In genomic region chr6:125393449-125393858, GRCh38 we compare ENCODE assay signal across 13 cellular contexts.
DNase-seq lines count a peak whose midpoint lies in the region; ATAC-seq and TF ChIP-seq lines count a peak whose summit lies in the region.
"Had no signal": no experiment of that assay in that cellular context is flagged by ENCODE, and none has a peak within 500 bp of the region (broad histone marks: within the 10 kb centered on the region; RNA-seq: fewer than 3 reads in every experiment).

No MANE protein-coding gene starts in this region.

- H4K20me1 ChIP-seq in Loucy (ENCODE audit: insufficient read depth, low read length, poor library complexity, severe bottlenecking): no peaks in the 10 kb centered on the region

- H3K9ac ChIP-seq in Loucy (ENCODE audit: low read depth, low read length, poor library complexity, severe bottlenecking): no peak overlapping the region

- TF ChIP-seq CTCF in GM10248 (IDR thresholded peaks at IDR 0.05; ENCODE audit: control extremely low read depth, extremely low read depth, low read depth, missing control alignments) (no peak), Loucy (conservative IDR thresholded peaks at IDR 0.05; ENCODE audit: low read length) (no peak), astrocyte of the cerebellum (IDR thresholded peaks at IDR 0.05; ENCODE audit: low read depth, low read length, missing control alignments) (no peak), gastrocnemius medialis (IDR thresholded peaks at IDR 0.05 in 4 of 5, conservative IDR thresholded peaks at IDR 0.05 in 1 of 5) (no peak)

- DNase-seq in GM10248 (ENCODE audit: extremely low spot score) (peak; percentile 14), astrocyte of the cerebellum (ENCODE audit: low read depth) (peak; percentile 3), kidney tubule cell (ENCODE audit: low spot score) (no peak), T-helper 1 cell (no peak), gastrocnemius medialis (no peak)
- DNase-seq in activated CD4-positive, alpha-beta T cell treated with anti-CD3 and anti-CD28 coated beads for 4 hours: no peak
- DNase-seq: anterior cingulate cortex; NCI-H2171 treated with DMSO at 0.1 percent for 48 hours; stimulated activated CD4-positive, alpha-beta T cell treated with anti-CD3 and anti-CD28 coated beads, Interleukin-2, amount 100 ng/mL, for 24 hours had no signal

- POLR2A ChIA-PET in GM10248 (lab: Yijun Ruan, JAX): no interaction called here

- H3F3A ChIP-seq in Loucy (ENCODE audit: low read depth): no peaks in the 10 kb centered on the region

- no peaks in the 10 kb centered on the region for H3K27me3 ChIP-seq in Loucy (ENCODE audit: insufficient read depth, low read length, poor library complexity, severe bottlenecking)
- H3K27me3 ChIP-seq in gastrocnemius medialis: no peaks in the 10 kb centered on the region

- peak overlapping the region; percentile 31 for H3K4me2 ChIP-seq in Loucy (ENCODE audit: low read depth, low read length, poor library complexity, severe bottlenecking)

- H3K4me1 ChIP-seq in Loucy (ENCODE audit: insufficient read depth, low read length, poor library complexity, severe bottlenecking) (peaks cover 12% of the 10 kb centered on the region), gastrocnemius medialis (no peaks in the 10 kb centered on the region)
- H3K4me1 ChIP-seq: SJSA1 had no signal

- no peak overlapping the region for H2AFZ ChIP-seq in Loucy (ENCODE audit: low read length)

- no peak for TF ChIP-seq POLR2A in gastrocnemius medialis (IDR thresholded peaks at IDR 0.05)

- intact Hi-C loops in gastrocnemius medialis (cut with DNase I; ENCODE audit: low total_unique reads): no loop called here

- CTCF ChIA-PET in GM10248 (lab: Yijun Ruan, JAX): no interaction called here

- H3K27ac ChIP-seq in gastrocnemius medialis: no peak overlapping the region
- H3K27ac ChIP-seq: epithelial cell of prostate, SJSA1 had no signal

- H3K9me2 ChIP-seq in Loucy (replicated peaks; ENCODE audit: low read depth, low read length): no peaks in the 10 kb centered on the region

- in situ Hi-C loops in astrocyte of the cerebellum (cut with HindIII; ENCODE audit: low sequenced_read_pairs) (no loop called here), gastrocnemius medialis (cut with MboI; ENCODE audit: low sequenced_read_pairs in 4 of 4) (no loop called here)

- H3K4me3 ChIP-seq in Loucy (ENCODE audit: low read length, poor library complexity, severe bottlenecking): no peak overlapping the region
- no peak overlapping the region for H3K4me3 ChIP-seq in astrocyte of the cerebellum (ENCODE audit: low read depth, low read length)
- no peak overlapping the region for H3K4me3 ChIP-seq in gastrocnemius medialis
- H3K4me3 ChIP-seq: SJSA1 had no signal

- H3K36me3 ChIP-seq in Loucy (ENCODE audit: insufficient read depth, low read length): no peaks in the 10 kb centered on the region
- H3K36me3 ChIP-seq in gastrocnemius medialis: no peaks in the 10 kb centered on the region
- H3K36me3 ChIP-seq: SJSA1 had no signal

- ATAC-seq in GM21390 (IDR thresholded peaks at IDR 0.05; ENCODE audit: unreplicated experiment) (peak; percentile 68), gastrocnemius medialis (no peak)

- H3K9me3 ChIP-seq in Loucy (ENCODE audit: insufficient read depth, low read depth, low read length) (no peaks in the 10 kb centered on the region), gastrocnemius medialis (no peaks in the 10 kb centered on the region)

- no peaks in the 10 kb centered on the region for H3K79me2 ChIP-seq in Loucy (ENCODE audit: insufficient read depth, low read length)

Comparison
In these comparisons a context has a peak if more than half of its experiments do, and no peak if none do; other contexts are left out.
1. DNase-seq: peak in GM10248 (single experiment) and astrocyte of the cerebellum (single experiment); none in kidney tubule cell (single experiment), T-helper 1 cell (0 of 5), activated CD4-positive, alpha-beta T cell treated with anti-CD3 and anti-CD28 coated beads for 4 hours (0 of 2) and gastrocnemius medialis (0 of 2).